26 cellular contexts compared by ENCODE assay signal in genomic region chr17:79211061-79211770, GRCh38.
"Had no signal": no experiment of that assay in that cellular context is flagged by ENCODE, and none has a peak within 500 bp of the region (broad histone marks: within the 10 kb centered on the region; RNA-seq: fewer than 3 reads in every experiment).

No MANE protein-coding gene starts in this region.

- H3K9me3 Mint-ChIP-seq: activated CD8-positive, alpha-beta T cell treated with anti-CD3 and anti-CD28 coated beads for 36 hours; activated naive CD4-positive, alpha-beta T cell treated with anti-CD3 and anti-CD28 coated beads, Interleukin-2, amount 50 U/mL, for 24 hours; activated T-cell treated with anti-CD3 and anti-CD28 coated beads, Interleukin-2, amount 50 U/mL, for 72 hours; activated T-helper 2 cell treated with anti-CD3 and anti-CD28 coated beads, Interferon-gamma antibody, Interleukin-2, Interleukin-4, amounts not matched to agents 10 μg/mL and 5 μg/mL and 100 μg/mL, durations not matched to agents 14 hours and 24 hours and 36 hours had no signal

- H3K36me3 Mint-ChIP-seq: activated naive CD4-positive, alpha-beta T cell treated with anti-CD3 and anti-CD28 coated beads, Interleukin-2, amount 50 U/mL, for 24 hours had no signal

- H3K27ac Mint-ChIP-seq: activated CD8-positive, alpha-beta T cell treated with anti-CD3 and anti-CD28 coated beads for 36 hours; activated naive CD4-positive, alpha-beta T cell treated with anti-CD3 and anti-CD28 coated beads, Interleukin-2, amount 50 U/mL, for 24 hours; activated T-cell treated with anti-CD3 and anti-CD28 coated beads, Interleukin-2, amount 50 U/mL, for 72 hours; activated T-helper 2 cell treated with anti-CD3 and anti-CD28 coated beads, Interferon-gamma antibody, Interleukin-2, Interleukin-4, amounts not matched to agents 10 μg/mL and 5 μg/mL and 100 μg/mL, durations not matched to agents 14 hours and 24 hours and 36 hours; T-helper 17 cell had no signal

- DNase-seq: activated CD4-positive, alpha-beta T cell treated with anti-CD3 and anti-CD28 coated beads for 4 hours; activated CD8-positive, alpha-beta memory T cell treated with anti-CD3 and anti-CD28 coated beads, Interleukin-2, amount 50 U/mL, for 4 hours; activated CD8-positive, alpha-beta T cell treated with anti-CD3 and anti-CD28 coated beads for 36 hours; activated gamma-delta T cell treated with Interleukin-2 at 50 U/mL for 16 hours; activated T-cell treated with anti-CD3 and anti-CD28 coated beads, Interleukin-2, amount 50 U/mL, for 72 hours; aorta; MV-4-11; NCI-H1092 treated with DMSO at 0.1 percent for 48 hours; NCI-H1417 treated with DMSO at 0.1 percent for 48 hours; NCI-H1694; NCI-H2029; NCI-H2107; NCI-H2171 treated with DMSO at 0.1 percent for 48 hours; NCI-H226; NCI-H510A; NCI-H526 treated with DMSO at 0.1 percent for 48 hours; PC-9; SIG-M5; T-helper 17 cell; T-helper 9 cell had no signal

- H3K4me2 ChIP-seq: KMS-11, PC-9 had no signal

- H3K27ac ChIP-seq: breast epithelium, KMS-11, PC-9, VCaP had no signal

- H3K36me3 ChIP-seq: breast epithelium had no signal

- H3K4me1 Mint-ChIP-seq: activated naive CD4-positive, alpha-beta T cell treated with anti-CD3 and anti-CD28 coated beads, Interleukin-2, amount 50 U/mL, for 24 hours had no signal

- H2AFZ ChIP-seq: PC-9 had no signal

- H3K4me1 ChIP-seq: breast epithelium had no signal

- H3K4me3 ChIP-seq: breast epithelium, PC-9 had no signal

- H3K9me3 ChIP-seq: breast epithelium had no signal

- H3K4me3 Mint-ChIP-seq: activated CD8-positive, alpha-beta T cell treated with anti-CD3 and anti-CD28 coated beads for 36 hours; activated naive CD4-positive, alpha-beta T cell treated with anti-CD3 and anti-CD28 coated beads, Interleukin-2, amount 50 U/mL, for 24 hours; activated T-cell treated with anti-CD3 and anti-CD28 coated beads, Interleukin-2, amount 50 U/mL, for 72 hours; T-helper 17 cell had no signal

- H3K9ac ChIP-seq: KMS-11 had no signal

- ATAC-seq: activated CD4-positive, CD25-positive, alpha-beta regulatory T cell treated with anti-CD3 and anti-CD28 coated beads, Interleukin-2, amount 50 U/mL, for 24 hours; activated CD8-positive, alpha-beta T cell treated with anti-CD3 and anti-CD28 coated beads for 36 hours; activated T-cell treated with anti-CD3 and anti-CD28 coated beads, Interleukin-2, amount 50 U/mL, for 72 hours; T-helper 17 cell had no signal
